8 cellular contexts compared by ENCODE assay signal in genomic region chr19:14147797-14148605, GRCh38. TPM values are rescaled to one million over a fixed set of nuclear protein-coding genes. Genes with fewer than 3 reads are reported as not detected.
A peak's percentile ranks its signal among the peaks of the same experiment; 100 is the strongest.
DNase-seq lines count a peak whose midpoint lies in the region; ATAC-seq and TF ChIP-seq lines count a peak whose summit lies in the region.

No MANE protein-coding gene starts in this region.

- peak overlapping the region; percentile 1 for H3K4me2 ChIP-seq in neural progenitor cell

- H3K4me3 ChIP-seq in neural progenitor cell = no peak overlapping the region
- no peak overlapping the region for H3K4me3 ChIP-seq in transverse colon

- H3K4me1 Mint-ChIP-seq in activated naive CD8-positive, alpha-beta T cell (ENCODE audit: low read depth) = peaks cover 35% of the 10 kb centered on the region
- peaks cover 28% of the 10 kb centered on the region for H3K4me1 Mint-ChIP-seq in neural progenitor cell

- TF ChIP-seq EP300 in transverse colon (IDR thresholded peaks at IDR 0.05; ENCODE audit: low read depth) = no peak

- no peaks in the 10 kb centered on the region for H3K27me3 Mint-ChIP-seq in activated naive CD8-positive, alpha-beta T cell
- peaks cover 3% of the 10 kb centered on the region for H3K27me3 Mint-ChIP-seq in neural progenitor cell (ENCODE audit: insufficient read depth, low read depth)

- no peaks in the 10 kb centered on the region for H3K36me3 ChIP-seq in neural progenitor cell
- no peaks in the 10 kb centered on the region for H3K36me3 ChIP-seq in transverse colon

- intact Hi-C loops in transverse colon (cut with DNase I; ENCODE audit: low total_unique reads) = loop anchor here (5.0 to 10.0 kb wide), 3 partner anchors 199 to 327 kb away; partner anchors contain the start of genes DDX39A and PTGER1

- in situ Hi-C loops in transverse colon (cut with MboI; ENCODE audit: low pct_ligation_motif_present in 1 of 4, low pct_unique_long_range_greater_than_20kb in 1 of 4, low sequenced_read_pairs in 3 of 4) = no loop called here

- H3K9me3 Mint-ChIP-seq in activated naive CD8-positive, alpha-beta T cell (ENCODE audit: low read depth) = no peaks in the 10 kb centered on the region
- no peaks in the 10 kb centered on the region for H3K9me3 Mint-ChIP-seq in neural progenitor cell

- H3K27ac Mint-ChIP-seq in activated naive CD8-positive, alpha-beta T cell = peak overlapping the region; percentile 97
- H3K27ac Mint-ChIP-seq in neural progenitor cell = peak overlapping the region; percentile 81

- H3K4me1 ChIP-seq in neural progenitor cell (peaks cover 25% of the 10 kb centered on the region), transverse colon (peaks cover 19 to 31% (median 26%) of the 10 kb centered on the region in 4 donors)

- H3K27me3 ChIP-seq in neural progenitor cell (no peaks in the 10 kb centered on the region), transverse colon (no peaks in the 10 kb centered on the region)

- no peaks in the 10 kb centered on the region for H3K79me2 ChIP-seq in neural progenitor cell (ENCODE audit: low read depth)

- H3K36me3 Mint-ChIP-seq in activated naive CD8-positive, alpha-beta T cell = no peaks in the 10 kb centered on the region
- peaks cover 2% of the 10 kb centered on the region for H3K36me3 Mint-ChIP-seq in neural progenitor cell

- WGBS in transverse colon (ENCODE audit: low coverage in 1 of 2), 2 donors = 39 to 52% methylated on average over 7 to 16 of the region's 20 CpGs

- H3K4me3 Mint-ChIP-seq in activated naive CD8-positive, alpha-beta T cell = peak overlapping the region; percentile 28
- H3K4me3 Mint-ChIP-seq in neural progenitor cell = peak overlapping the region; percentile 63

- TF ChIP-seq CTCF in GM12874 (IDR thresholded peaks at IDR 0.05; ENCODE audit: insufficient read depth, low read depth, low read length) (peak; percentile 85), neural progenitor cell (IDR thresholded peaks at IDR 0.05) (peak; percentile 65), transverse colon (IDR thresholded peaks at IDR 0.05) (peak; percentile 76 to 88 (median 82))

- no peak for ATAC-seq in GM18873 (IDR thresholded peaks at IDR 0.05; ENCODE audit: low FRiP score, unreplicated experiment)

- peak overlapping the region; percentile 70 for H3K27ac ChIP-seq in neural progenitor cell
- H3K27ac ChIP-seq in transverse colon = peak overlapping the region; percentile 68 to 84 (median 77)

- peaks cover 45% of the 10 kb centered on the region for H4K20me1 ChIP-seq in neural progenitor cell (ENCODE audit: low read depth)

- DNase-seq in A172 (ENCODE audit: low spot score) (peak; percentile 40), RKO (ENCODE audit: low spot score) (peak; percentile 54), germinal center (ENCODE audit: low spot score) (peak; percentile 45), neural progenitor cell (ENCODE audit: low spot score) (peak; percentile 86), transverse colon (peak; percentile 71)

- H3K9ac ChIP-seq in neural progenitor cell = no peak overlapping the region

- peaks cover 28% of the 10 kb centered on the region for H3F3A ChIP-seq in neural progenitor cell (ENCODE audit: low read depth)

- no peak for TF ChIP-seq POLR2A in transverse colon (IDR thresholded peaks at IDR 0.05)

- H2AFZ ChIP-seq in neural progenitor cell (replicated peaks) = no peak overlapping the region

- no peaks in the 10 kb centered on the region for H3K9me3 ChIP-seq in neural progenitor cell (ENCODE audit: low read depth)
- H3K9me3 ChIP-seq in transverse colon = no peaks in the 10 kb centered on the region

RNA-seq across cellular contexts. Expression of gene ASF1B, which starts 11.6 kb away (rescaled TPM):
- total RNA-seq in A172 (2014; rRNA removed; shearing (Covaris generic)) = 54.9 and 78.9 TPM in 2 replicates
- total RNA-seq in neural progenitor cell (ENCODE audit: low replicate concordance) = 16.4 and 38.8 TPM in 2 replicates
- total RNA-seq in transverse colon = 1 to 10 TPM in 3 of 4 donors, not detected in 1; 1.9 to 4.5 (median 4.4) TPM

RNA-seq across cellular contexts. Expression of gene PRKACA, which starts 30.4 kb away (rescaled TPM):
- 43.1 and 72.6 TPM in 2 replicates for total RNA-seq in A172 (2014; rRNA removed; shearing (Covaris generic))
- total RNA-seq in neural progenitor cell (ENCODE audit: low replicate concordance) (22.2 and 31.8 TPM in 2 replicates), transverse colon (10 to 100 TPM; 16.7 to 74.8 (median 39.5) TPM)

RNA-seq across cellular contexts. Expression of gene SAMD1, which starts 57.5 kb away (rescaled TPM):
- total RNA-seq in A172 (2014; rRNA removed; shearing (Covaris generic)) = 25.2 and 36.0 TPM in 2 replicates
- total RNA-seq in neural progenitor cell (ENCODE audit: low replicate concordance) (22.1 and 53.0 TPM in 2 replicates), transverse colon (10 to 100 TPM in 3 of 4 donors, 1 to 10 TPM in 1; 7.6 to 37.5 (median 36.8) TPM)

RNA-seq across cellular contexts. Expression of gene ADGRL1, which starts 58.0 kb away (rescaled TPM):
- total RNA-seq in A172 (2014; rRNA removed; shearing (Covaris generic)) = 5.1 and 7.6 TPM in 2 replicates
- 13.3 and 59.0 TPM in 2 replicates for total RNA-seq in neural progenitor cell (ENCODE audit: low replicate concordance)
- 10 to 100 TPM; 45.9 to 55.4 (median 48.7) TPM for total RNA-seq in transverse colon
